16 cellular contexts compared by ENCODE assay signal in genomic region chr2:236582968-236583367, GRCh38.
"Had no signal": no experiment of that assay in that cellular context is flagged by ENCODE, and none has a peak within 500 bp of the region (broad histone marks: within the 10 kb centered on the region; RNA-seq: fewer than 3 reads in every experiment).

No MANE protein-coding gene starts in this region.

- H3K9me3 ChIP-seq: right lobe of liver had no signal

- H3K27ac ChIP-seq: brain microvascular endothelial cell, right lobe of liver had no signal

- DNase-seq: activated CD4-positive, alpha-beta T cell treated with anti-CD3 and anti-CD28 coated beads, Interleukin-2, amount 10 ng/mL, durations not matched to agents 7 days and 5 days; activated CD4-positive, CD25-positive, alpha-beta regulatory T cell; activated CD8-positive, alpha-beta memory T cell treated with anti-CD3 and anti-CD28 coated beads, Interleukin-2, amount 50 U/mL, for 48 hours; activated gamma-delta T cell treated with Interleukin-2 at 50 U/mL for 16 hours; activated naive CD8-positive, alpha-beta T cell treated with anti-CD3 and anti-CD28 coated beads for 36 hours; activated T-cell treated with anti-CD3 and anti-CD28 coated beads, Interleukin-2, amount 50 U/mL, for 72 hours; anterior cingulate cortex; brain microvascular endothelial cell; cortex of kidney; effector CD4-positive, alpha-beta T cell; foreskin fibroblast; nephron progenitor cell; right lobe of liver had no signal

- H3K27me3 Mint-ChIP-seq: activated CD4-positive, alpha-beta T cell treated with anti-CD3 and anti-CD28 coated beads, Interleukin-2, amount 10 ng/mL, durations not matched to agents 7 days and 5 days; activated naive CD8-positive, alpha-beta T cell treated with anti-CD3 and anti-CD28 coated beads for 36 hours had no signal

- H3K4me1 ChIP-seq: right lobe of liver had no signal

- H3K4me3 Mint-ChIP-seq: activated CD4-positive, alpha-beta T cell treated with anti-CD3 and anti-CD28 coated beads, Interleukin-2, amount 10 ng/mL, durations not matched to agents 7 days and 5 days; activated naive CD8-positive, alpha-beta T cell treated with anti-CD3 and anti-CD28 coated beads for 36 hours; activated T-cell treated with anti-CD3 and anti-CD28 coated beads, Interleukin-2, amount 50 U/mL, for 72 hours; nephron progenitor cell had no signal

- H3K36me3 ChIP-seq: brain microvascular endothelial cell had no signal

- H3K9me3 Mint-ChIP-seq: activated naive CD8-positive, alpha-beta T cell treated with anti-CD3 and anti-CD28 coated beads for 36 hours had no signal

- ATAC-seq: activated T-cell treated with anti-CD3 and anti-CD28 coated beads, Interleukin-2, amount 50 U/mL, for 72 hours; right lobe of liver had no signal

- H3K27ac Mint-ChIP-seq: activated CD4-positive, alpha-beta T cell treated with anti-CD3 and anti-CD28 coated beads, Interleukin-2, amount 10 ng/mL, durations not matched to agents 7 days and 5 days; activated naive CD8-positive, alpha-beta T cell treated with anti-CD3 and anti-CD28 coated beads for 36 hours; activated T-cell treated with anti-CD3 and anti-CD28 coated beads, Interleukin-2, amount 50 U/mL, for 72 hours; nephron progenitor cell had no signal

- H3K4me1 Mint-ChIP-seq: activated CD4-positive, alpha-beta T cell treated with anti-CD3 and anti-CD28 coated beads, Interleukin-2, amount 10 ng/mL, durations not matched to agents 7 days and 5 days; activated naive CD8-positive, alpha-beta T cell treated with anti-CD3 and anti-CD28 coated beads for 36 hours had no signal

- H3K27me3 ChIP-seq: brain microvascular endothelial cell, right lobe of liver had no signal

- H3K4me3 ChIP-seq: right lobe of liver, smooth muscle cell had no signal

- FAIRE-seq: endothelial cell of umbilical vein, urothelium cell line had no signal
